Comparison of ENCODE assay signal across 8 cellular contexts in genomic region chr15:90957105-90957790, GRCh38. TPM values are rescaled to one million over a fixed set of nuclear protein-coding genes. Genes with fewer than 3 reads are reported as not detected.
DNase-seq lines count a peak whose midpoint lies in the region; ATAC-seq, FAIRE-seq and TF ChIP-seq lines count a peak whose summit lies in the region.

No MANE protein-coding gene starts in this region.

- H3K4me3 ChIP-seq in kidney (ENCODE audit: low read length in 2 of 2) (peak overlapping the region; percentile 23 to 60), stomach (peak overlapping the region; percentile 60 to 76 (median 63))

- H3K27me3 Mint-ChIP-seq in activated CD4-positive, alpha-beta T cell treated with anti-CD3 and anti-CD28 coated beads for 36 hours: no peaks in the 10 kb centered on the region
- peaks cover 7% of the 10 kb centered on the region for H3K27me3 Mint-ChIP-seq in brain

- no peak for DNase-seq in activated CD4-positive, alpha-beta T cell treated with anti-CD3 and anti-CD28 coated beads for 36 hours
- no peak for DNase-seq in activated CD4-positive, alpha-beta T cell treated with anti-CD3 and anti-CD28 coated beads for 48 hours
- DNase-seq in kidney (peak; percentile 79), stomach (peak; percentile 42), NCI-H226 (no peak)
- no peak for DNase-seq in activated CD4-positive, alpha-beta T cell treated with anti-CD3 and anti-CD28 coated beads for 4 hours

- peak overlapping the region; percentile 56 for H3K4me3 Mint-ChIP-seq in activated CD4-positive, alpha-beta T cell treated with anti-CD3 and anti-CD28 coated beads for 36 hours
- peak overlapping the region; percentile 83 to 90 (median 89) for H3K4me3 Mint-ChIP-seq in brain

- H3K27me3 ChIP-seq in stomach: no peaks in the 10 kb centered on the region

- CTCF ChIA-PET in activated CD4-positive, alpha-beta T cell treated with anti-CD3 and anti-CD28 coated beads for 36 hours (lab: Charles Lee): interaction anchor here (0.7 to 10.9 kb wide), 18 partner anchors 12 to 315 kb away, joined by 3 to 139 read pairs (median 6); partner anchors contain the start of genes BLM, HDDC3 and UNC45A

- no peaks in the 10 kb centered on the region for H3K9me3 Mint-ChIP-seq in activated CD4-positive, alpha-beta T cell treated with anti-CD3 and anti-CD28 coated beads for 36 hours (ENCODE audit: low read depth)
- H3K9me3 Mint-ChIP-seq in brain: no peaks in the 10 kb centered on the region

- no peak for ATAC-seq in activated CD4-positive, alpha-beta T cell treated with anti-CD3 and anti-CD28 coated beads for 36 hours
- no peak for ATAC-seq in GM21529 (IDR thresholded peaks at IDR 0.05; ENCODE audit: unreplicated experiment)

- H3K27ac ChIP-seq in kidney (ENCODE audit: low read depth in 2 of 2, low read length in 2 of 2) (no peak overlapping the region), stomach (peak overlapping the region in 4 of 5 donors; percentile 47 to 97 (median 88))

- 16 to 26% (median 20%) methylated on average over 31 to 58 of the region's 58 CpGs for WGBS in stomach, 5 donors

- H3K4me1 ChIP-seq in kidney (ENCODE audit: control insufficient read depth in 1 of 2, insufficient read depth in 1 of 2, low read depth in 1 of 2, low read length in 2 of 2) (peaks cover 5 to 12% of the 10 kb centered on the region in 2 donors), stomach (peaks cover 14 to 53% (median 35%) of the 10 kb centered on the region in 4 donors)

- H3K9ac ChIP-seq in kidney (ENCODE audit: low read length in 2 of 2): peak overlapping the region; percentile 4 to 61

- H3K9me3 ChIP-seq in kidney (ENCODE audit: control insufficient read depth in 1 of 2, low read length in 2 of 2) (no peaks in the 10 kb centered on the region), stomach (no peaks in the 10 kb centered on the region)

- H3K36me3 ChIP-seq in kidney (ENCODE audit: control insufficient read depth in 1 of 2, insufficient read depth in 2 of 2, low read length in 2 of 2) (peaks cover 3 to 7% of the 10 kb centered on the region in 2 donors), stomach (peaks cover 17 to 46% (median 42%) of the 10 kb centered on the region in 4 donors)

- TF ChIP-seq EP300 in stomach (IDR thresholded peaks at IDR 0.05): no peak

- intact Hi-C loops in activated CD4-positive, alpha-beta T cell treated with anti-CD3 and anti-CD28 coated beads for 36 hours (cut with DNase I, micrococcal nuclease): loop anchor here in 1 of 2 experiments (5.0 kb wide), 3 partner anchors 35 to 315 kb away; partner anchors contain the start of gene PRC1
- intact Hi-C loops in kidney (cut with DNase I): no loop called here
- intact Hi-C loops in stomach (cut with DNase I; ENCODE audit: low total_unique reads): loop anchor here (5.0 kb wide), 1 partner anchor 90 kb away; no protein-coding TSS in a partner anchor

- no peak for TF ChIP-seq POLR2A in stomach (IDR thresholded peaks at IDR 0.05)

- FAIRE-seq in kidney (lab: Jason Lieb, UNC): no peak

- H3K36me3 Mint-ChIP-seq in activated CD4-positive, alpha-beta T cell treated with anti-CD3 and anti-CD28 coated beads for 36 hours (ENCODE audit: low read depth): peaks cover 39% of the 10 kb centered on the region
- peaks cover 36% of the 10 kb centered on the region for H3K36me3 Mint-ChIP-seq in brain

- TF ChIP-seq CTCF in brain (conservative IDR thresholded peaks at IDR 0.05) (no peak), kidney (IDR thresholded peaks at IDR 0.05; ENCODE audit: borderline replicate concordance, extremely low read depth, insufficient read depth) (no peak), stomach (IDR thresholded peaks at IDR 0.05) (no peak)

- peaks cover 13% of the 10 kb centered on the region for H3K4me1 Mint-ChIP-seq in activated CD4-positive, alpha-beta T cell treated with anti-CD3 and anti-CD28 coated beads for 36 hours
- H3K4me1 Mint-ChIP-seq in brain: peaks cover 47% of the 10 kb centered on the region

- no peak overlapping the region for H3K27ac Mint-ChIP-seq in activated CD4-positive, alpha-beta T cell treated with anti-CD3 and anti-CD28 coated beads for 36 hours
- H3K27ac Mint-ChIP-seq in brain: peak overlapping the region; percentile 85 to 96 (median 93)

- POLR2A ChIA-PET in activated CD4-positive, alpha-beta T cell treated with anti-CD3 and anti-CD28 coated beads for 36 hours (lab: Charles Lee): interaction anchor here (0.5 to 1.8 kb wide), 7 partner anchors 22 to 53 kb away, joined by 3 to 6 read pairs (median 4); partner anchors contain the start of genes PRC1 and UNC45A

RNA-seq across cellular contexts. Expression of gene RCCD1, which starts 2.6 kb away (rescaled TPM):
- 10 to 100 TPM; 28.9 to 37.4 TPM for total RNA-seq in activated CD4-positive, alpha-beta T cell treated with anti-CD3 and anti-CD28 coated beads for 36 hours
- 13.5 TPM for polyA plus RNA-seq in brain (ENCODE audit: insufficient read depth, low read depth, low replicate concordance)
- total RNA-seq in kidney: 11.6 TPM
- polyA plus RNA-seq in kidney (ENCODE audit: insufficient read depth, low read depth, low replicate concordance): 11.6 TPM
- 10 to 100 TPM in 2 of 5 donors, 1 to 10 TPM in 3; 2.2 to 98.5 (median 8.8) TPM for total RNA-seq in stomach
- 10 to 100 TPM in 1 of 3 donors, 1 to 10 TPM in 2; 6.1 to 11.3 (median 6.7) TPM for polyA plus RNA-seq in stomach

RNA-seq across cellular contexts. Expression of gene UNC45A, which starts 22.2 kb away (rescaled TPM):
- total RNA-seq in activated CD4-positive, alpha-beta T cell treated with anti-CD3 and anti-CD28 coated beads for 36 hours: 10 to 100 TPM; 51.4 to 65.6 TPM
- 85.1 TPM for polyA plus RNA-seq in brain (ENCODE audit: insufficient read depth, low read depth, low replicate concordance)
- 62.8 TPM for total RNA-seq in kidney
- polyA plus RNA-seq in kidney (ENCODE audit: insufficient read depth, low read depth, low replicate concordance): 48.9 TPM
- total RNA-seq in stomach: 10 to 100 TPM; 28.0 to 63.8 (median 45.0) TPM
- 10 to 100 TPM; 35.7 to 62.7 (median 40.9) TPM for polyA plus RNA-seq in stomach

RNA-seq across cellular contexts. Expression of gene HDDC3, which starts 24.9 kb away (rescaled TPM):
- total RNA-seq in activated CD4-positive, alpha-beta T cell treated with anti-CD3 and anti-CD28 coated beads for 36 hours: 10 to 100 TPM; 34.2 to 41.2 TPM
- polyA plus RNA-seq in brain (ENCODE audit: insufficient read depth, low read depth, low replicate concordance) (19.8 TPM), kidney (ENCODE audit: insufficient read depth, low read depth, low replicate concordance) (47.3 TPM), stomach (10 to 100 TPM; 18.8 to 22.1 (median 19.8) TPM)
- total RNA-seq in kidney (15.5 TPM), stomach (10 to 100 TPM in 3 of 5 donors, not detected in 2; 12.1 to 19.6 (median 12.1) TPM)

RNA-seq across cellular contexts. Expression of gene PRC1, which starts 37.1 kb away (rescaled TPM):
- total RNA-seq in activated CD4-positive, alpha-beta T cell treated with anti-CD3 and anti-CD28 coated beads for 36 hours: 100 to 1,000 TPM; 111 to 157 TPM
- 178 TPM for polyA plus RNA-seq in brain (ENCODE audit: insufficient read depth, low read depth, low replicate concordance)
- total RNA-seq in kidney: 6.6 TPM
- 3.4 TPM for polyA plus RNA-seq in kidney (ENCODE audit: insufficient read depth, low read depth, low replicate concordance)
- total RNA-seq in stomach: 10 to 100 TPM in 4 of 5 donors, 1 to 10 TPM in 1; 8.2 to 60.7 (median 25.8) TPM
- 10 to 100 TPM in 2 of 3 donors, 1 to 10 TPM in 1; 9.0 to 33.5 (median 16.8) TPM for polyA plus RNA-seq in stomach

RNA-seq across cellular contexts. Expression of gene MAN2A2, which starts 54.1 kb away (rescaled TPM):
- 100 to 1,000 TPM in 1 of 2 experiments, 10 to 100 TPM in 1; 76.6 to 104 TPM for total RNA-seq in activated CD4-positive, alpha-beta T cell treated with anti-CD3 and anti-CD28 coated beads for 36 hours
- polyA plus RNA-seq in brain (ENCODE audit: insufficient read depth, low read depth, low replicate concordance) (58.2 TPM), kidney (ENCODE audit: insufficient read depth, low read depth, low replicate concordance) (11.4 TPM), stomach (10 to 100 TPM in 2 of 3 donors, 1 to 10 TPM in 1; 2.9 to 16.4 (median 16.0) TPM)
- total RNA-seq in kidney (56.3 TPM), stomach (100 to 1,000 TPM in 3 of 5 donors, 10 to 100 TPM in 2; 30.5 to 286 (median 201) TPM)

Comparison
In these comparisons a context has a peak if more than half of its experiments do, and no peak if none do; other contexts are left out.
1. DNase-seq: peak in kidney (single experiment) and stomach (single experiment); none in activated CD4-positive, alpha-beta T cell treated with anti-CD3 and anti-CD28 coated beads for 36 hours (single experiment), activated CD4-positive, alpha-beta T cell treated with anti-CD3 and anti-CD28 coated beads for 48 hours (single experiment), activated CD4-positive, alpha-beta T cell treated with anti-CD3 and anti-CD28 coated beads for 4 hours (0 of 2) and NCI-H226 (single experiment).
2. H3K27ac ChIP-seq: peak in stomach (4 of 5); none in kidney (0 of 2).